Comparison of ENCODE assay signal across 36 cellular contexts in genomic region chr12:15988983-15989382, GRCh38.
"Had no signal": no experiment of that assay in that cellular context is flagged by ENCODE, and none has a peak within 500 bp of the region (broad histone marks: within the 10 kb centered on the region; RNA-seq: fewer than 3 reads in every experiment).

No MANE protein-coding gene starts in this region.

- H3K4me3 ChIP-seq: MG63, Peyer's patch had no signal

- H3K27me3 ChIP-seq: brain microvascular endothelial cell, MG63, Peyer's patch had no signal

- ATAC-seq: activated CD8-positive, alpha-beta memory T cell treated with anti-CD3 and anti-CD28 coated beads, Interleukin-2, amount 10 ng/mL, durations not matched to agents 7 days and 5 days; activated naive CD8-positive, alpha-beta T cell treated with anti-CD3 and anti-CD28 coated beads, Interleukin-2, amount 50 U/mL, for 24 hours; PC-3; Right ventricle myocardium inferior had no signal

- H3K27me3 Mint-ChIP-seq: activated CD4-positive, alpha-beta memory T cell treated with anti-CD3 and anti-CD28 coated beads, Interleukin-2, amount 10 ng/mL, durations not matched to agents 7 days and 5 days; activated CD8-positive, alpha-beta memory T cell treated with anti-CD3 and anti-CD28 coated beads, Interleukin-2, amount 10 ng/mL, durations not matched to agents 7 days and 5 days; activated naive CD4-positive, alpha-beta T cell treated with anti-CD3 and anti-CD28 coated beads, Interleukin-2, amount 10 ng/mL, durations not matched to agents 7 days and 5 days; activated naive CD8-positive, alpha-beta T cell; activated naive CD8-positive, alpha-beta T cell treated with anti-CD3 and anti-CD28 coated beads, Interleukin-2, amount 50 U/mL, for 24 hours had no signal

- H3K4me1 Mint-ChIP-seq: activated naive CD8-positive, alpha-beta T cell treated with anti-CD3 and anti-CD28 coated beads, Interleukin-2, amount 50 U/mL, for 24 hours had no signal

- H3K4me3 Mint-ChIP-seq: activated CD4-positive, alpha-beta memory T cell treated with anti-CD3 and anti-CD28 coated beads, Interleukin-2, amount 10 ng/mL, durations not matched to agents 7 days and 5 days; activated CD8-positive, alpha-beta memory T cell treated with anti-CD3 and anti-CD28 coated beads, Interleukin-2, amount 10 ng/mL, durations not matched to agents 7 days and 5 days; activated naive CD4-positive, alpha-beta T cell treated with anti-CD3 and anti-CD28 coated beads, Interleukin-2, amount 10 ng/mL, durations not matched to agents 7 days and 5 days; activated naive CD8-positive, alpha-beta T cell; activated naive CD8-positive, alpha-beta T cell treated with anti-CD3 and anti-CD28 coated beads, Interleukin-2, amount 50 U/mL, for 24 hours had no signal

- H3K9me3 Mint-ChIP-seq: activated CD4-positive, alpha-beta memory T cell treated with anti-CD3 and anti-CD28 coated beads, Interleukin-2, amount 10 ng/mL, durations not matched to agents 7 days and 5 days; activated naive CD4-positive, alpha-beta T cell treated with anti-CD3 and anti-CD28 coated beads, Interleukin-2, amount 10 ng/mL, durations not matched to agents 7 days and 5 days; activated naive CD8-positive, alpha-beta T cell treated with anti-CD3 and anti-CD28 coated beads, Interleukin-2, amount 50 U/mL, for 24 hours had no signal

- DNase-seq: activated CD4-positive, alpha-beta memory T cell treated with anti-CD3 and anti-CD28 coated beads, Interleukin-2, amount 10 ng/mL, durations not matched to agents 7 days and 5 days; activated CD4-positive, alpha-beta T cell treated with anti-CD3 and anti-CD28 coated beads for 1 hour; activated CD4-positive, alpha-beta T cell treated with anti-CD3 and anti-CD28 coated beads for 48 hours; activated CD4-positive, CD25-positive, alpha-beta regulatory T cell; activated CD8-positive, alpha-beta memory T cell treated with anti-CD3 and anti-CD28 coated beads for 24 hours; activated CD8-positive, alpha-beta memory T cell treated with anti-CD3 and anti-CD28 coated beads, Interleukin-2, amount 10 ng/mL, durations not matched to agents 7 days and 5 days; activated CD8-positive, alpha-beta memory T cell treated with anti-CD3 and anti-CD28 coated beads, Interleukin-2, amount 50 U/mL, for 48 hours; activated effector memory CD4-positive, alpha-beta T cell treated with Interleukin-2 at 50 U/mL for 16 hours; activated naive CD4-positive, alpha-beta T cell treated with anti-CD3 and anti-CD28 coated beads, Interleukin-2, amount 10 ng/mL, durations not matched to agents 7 days and 5 days; activated naive CD8-positive, alpha-beta T cell treated with anti-CD3 and anti-CD28 coated beads, Interleukin-2, amount 50 U/mL, for 24 hours; activated T-cell treated with anti-CD3 and anti-CD28 coated beads, Interleukin-2, amount 50 U/mL, for 48 hours; anterior cingulate cortex; brain microvascular endothelial cell; central memory CD4-positive, alpha-beta T cell; Kasumi-1; KG1; MG63; NCI-H1048; NCI-H1105 treated with DMSO at 0.1 percent for 48 hours; NCI-H1436; NCI-H1694; NCI-H1930; NCI-H2081 treated with DMSO at 0.1 percent for 48 hours; NCI-H226; NCI-H524 treated with DMSO at 0.1 percent for 48 hours; PC-3; Peyer's patch; SIG-M5; SW 1271; T-helper 1 cell; T-helper 2 cell; T-helper 9 cell had no signal

- H3K27ac Mint-ChIP-seq: activated CD4-positive, alpha-beta memory T cell treated with anti-CD3 and anti-CD28 coated beads, Interleukin-2, amount 10 ng/mL, durations not matched to agents 7 days and 5 days; activated CD8-positive, alpha-beta memory T cell treated with anti-CD3 and anti-CD28 coated beads, Interleukin-2, amount 10 ng/mL, durations not matched to agents 7 days and 5 days; activated naive CD4-positive, alpha-beta T cell treated with anti-CD3 and anti-CD28 coated beads, Interleukin-2, amount 10 ng/mL, durations not matched to agents 7 days and 5 days; activated naive CD8-positive, alpha-beta T cell; activated naive CD8-positive, alpha-beta T cell treated with anti-CD3 and anti-CD28 coated beads, Interleukin-2, amount 50 U/mL, for 24 hours had no signal

- H3K9me3 ChIP-seq: Peyer's patch had no signal

- H3K4me1 ChIP-seq: Peyer's patch had no signal

- H3K27ac ChIP-seq: brain microvascular endothelial cell, Peyer's patch, RWPE1, VCaP had no signal
